Comparison of ENCODE assay signal across 23 cellular contexts in genomic region chr1:158075078-158075477, GRCh38.
"Had no signal": no experiment of that assay in that cellular context is flagged by ENCODE, and none has a peak within 500 bp of the region (broad histone marks: within the 10 kb centered on the region; RNA-seq: fewer than 3 reads in every experiment).

No MANE protein-coding gene starts in this region.

- ATAC-seq: activated CD4-positive, alpha-beta T cell treated with anti-CD3 and anti-CD28 coated beads for 36 hours; body of pancreas; stimulated activated memory B cell treated with anti-CD40 and anti-IgM and Interleukin-4, amounts not matched to agents 10 μg/mL and 1 μg/mL and 100 μg/mL, for 72 hours; WTC11 had no signal

- H3K27ac Mint-ChIP-seq: activated CD4-positive, alpha-beta T cell treated with anti-CD3 and anti-CD28 coated beads for 36 hours; activated naive CD8-positive, alpha-beta T cell treated with anti-CD3 and anti-CD28 coated beads, Interleukin-2, amount 10 ng/mL, durations not matched to agents 7 days and 5 days; endodermal cell; progenitor cell of endocrine pancreas; stimulated activated memory B cell treated with anti-CD40 and anti-IgM and Interleukin-4, amounts not matched to agents 10 μg/mL and 1 μg/mL and 100 μg/mL, for 72 hours; T-helper 2 cell treated with Interferon-gamma antibody and Interleukin-4, amounts not matched to agents 5 μg/mL and 100 μg/mL, for 36 hours had no signal

- H3K27ac ChIP-seq: body of pancreas, colonic mucosa, epithelial cell of prostate, hepatocyte, spleen, testis, upper lobe of left lung had no signal

- H3K9me3 ChIP-seq: body of pancreas, colonic mucosa, spleen, testis, upper lobe of left lung had no signal

- H3K9me3 Mint-ChIP-seq: activated naive CD8-positive, alpha-beta T cell treated with anti-CD3 and anti-CD28 coated beads, Interleukin-2, amount 10 ng/mL, durations not matched to agents 7 days and 5 days; endodermal cell; stimulated activated memory B cell treated with anti-CD40 and anti-IgM and Interleukin-4, amounts not matched to agents 10 μg/mL and 1 μg/mL and 100 μg/mL, for 72 hours; T-helper 2 cell treated with Interferon-gamma antibody and Interleukin-4, amounts not matched to agents 5 μg/mL and 100 μg/mL, for 36 hours; WTC11 had no signal

- H3K4me1 ChIP-seq: colonic mucosa had no signal

- H3K36me3 Mint-ChIP-seq: activated naive CD8-positive, alpha-beta T cell treated with anti-CD3 and anti-CD28 coated beads, Interleukin-2, amount 10 ng/mL, durations not matched to agents 7 days and 5 days; stimulated activated memory B cell treated with anti-CD40 and anti-IgM and Interleukin-4, amounts not matched to agents 10 μg/mL and 1 μg/mL and 100 μg/mL, for 72 hours had no signal

- DNase-seq: activated CD4-positive, alpha-beta T cell treated with anti-CD3 and anti-CD28 coated beads for 36 hours; activated CD4-positive, alpha-beta T cell treated with anti-CD3 and anti-CD28 coated beads, Interleukin-2, amount 50 U/mL, for 48 hours; activated naive CD4-positive, alpha-beta T cell; activated naive CD8-positive, alpha-beta T cell treated with anti-CD3 and anti-CD28 coated beads, Interleukin-2, amount 10 ng/mL, durations not matched to agents 7 days and 5 days; activated T-cell treated with anti-CD3 and anti-CD28 coated beads for 4 hours; central memory CD4-positive, alpha-beta T cell; colonic mucosa; endodermal cell; foreskin fibroblast; left cardiac atrium; midbrain; spleen; stimulated activated CD4-positive, alpha-beta T cell treated with anti-CD3 and anti-CD28 coated beads, Interleukin-4, amount 100 ng/mL, for 4 hours; testis had no signal

- H3K4me3 Mint-ChIP-seq: activated CD4-positive, alpha-beta T cell treated with anti-CD3 and anti-CD28 coated beads for 36 hours; activated naive CD8-positive, alpha-beta T cell treated with anti-CD3 and anti-CD28 coated beads, Interleukin-2, amount 10 ng/mL, durations not matched to agents 7 days and 5 days; endodermal cell; stimulated activated memory B cell treated with anti-CD40 and anti-IgM and Interleukin-4, amounts not matched to agents 10 μg/mL and 1 μg/mL and 100 μg/mL, for 72 hours; T-helper 2 cell treated with Interferon-gamma antibody and Interleukin-4, amounts not matched to agents 5 μg/mL and 100 μg/mL, for 36 hours; WTC11 had no signal

- H2AFZ ChIP-seq: hepatocyte had no signal

- H3K27me3 ChIP-seq: body of pancreas, colonic mucosa, hepatocyte, spleen, testis, upper lobe of left lung had no signal

- H3K27me3 Mint-ChIP-seq: progenitor cell of endocrine pancreas had no signal

- H3K36me3 ChIP-seq: colonic mucosa had no signal

- H3K4me3 ChIP-seq: body of pancreas, colonic mucosa, hepatocyte, lung, spleen, testis, upper lobe of left lung had no signal

- H3K4me1 Mint-ChIP-seq: activated CD4-positive, alpha-beta T cell treated with anti-CD3 and anti-CD28 coated beads for 36 hours; stimulated activated memory B cell treated with anti-CD40 and anti-IgM and Interleukin-4, amounts not matched to agents 10 μg/mL and 1 μg/mL and 100 μg/mL, for 72 hours had no signal

- H3K4me2 ChIP-seq: hepatocyte had no signal
